Comparison of ENCODE assay signal across 20 cellular contexts in genomic region chr22:30887418-30887817, GRCh38.
DNase-seq lines count a peak whose midpoint lies in the region; ATAC-seq, FAIRE-seq and TF ChIP-seq lines count a peak whose summit lies in the region.
"Had no signal": no experiment of that assay in that cellular context is flagged by ENCODE, and none has a peak within 500 bp of the region (broad histone marks: within the 10 kb centered on the region; RNA-seq: fewer than 3 reads in every experiment).

No MANE protein-coding gene starts in this region.

- H3K27ac ChIP-seq in left ventricle myocardium inferior (replicated peaks) (no peak overlapping the region), kidney (ENCODE audit: low read depth in 2 of 2, low read length in 2 of 2) (no peak overlapping the region), neuronal stem cell (replicated peaks; ENCODE audit: low read length) (no peak overlapping the region), tibial artery (no peak overlapping the region)
- H3K27ac ChIP-seq: SJSA1 had no signal

- peak overlapping the region; percentile 89 for H3K14ac ChIP-seq in neuronal stem cell (ENCODE audit: low read length)

- no peak overlapping the region for H3K4me3 ChIP-seq in left ventricle myocardium inferior
- no peak overlapping the region for H3K4me3 ChIP-seq in kidney (ENCODE audit: low read length in 2 of 2)
- no peak overlapping the region for H3K4me3 ChIP-seq in neuronal stem cell (ENCODE audit: low read length in 2 of 2)
- H3K4me3 ChIP-seq in tibial artery, result no peak overlapping the region
- H3K4me3 ChIP-seq: MG63, SJSA1 had no signal

- H3K23ac ChIP-seq in neuronal stem cell (ENCODE audit: low read depth, low read length, poor library complexity), result peak overlapping the region; percentile 43

- no peak overlapping the region for H4K91ac ChIP-seq in neuronal stem cell (ENCODE audit: low read depth, low read length, poor library complexity)

- peak overlapping the region; percentile 24 for H2BK120ac ChIP-seq in neuronal stem cell (ENCODE audit: low read depth, low read length)

- no peak overlapping the region for H2BK5ac ChIP-seq in neuronal stem cell (ENCODE audit: low read length)

- H3K9ac ChIP-seq in kidney (ENCODE audit: low read length in 2 of 2) (no peak overlapping the region), neuronal stem cell (ENCODE audit: low read depth, low read length, poor library complexity) (no peak overlapping the region)

- H3K27me3 ChIP-seq in left ventricle myocardium inferior (ENCODE audit: low read depth) (no peaks in the 10 kb centered on the region), neuronal stem cell (ENCODE audit: control insufficient read depth in 3 of 3, insufficient read depth in 3 of 3, low read depth in 1 of 3, low read length in 3 of 3) (peaks cover 0 to 5% (median 0%) of the 10 kb centered on the region in 3 experiments), tibial artery (no peaks in the 10 kb centered on the region)
- H3K27me3 ChIP-seq: MG63, SJSA1 had no signal

- H3K36me3 ChIP-seq in left ventricle myocardium inferior (peaks cover 23% of the 10 kb centered on the region), kidney (ENCODE audit: control insufficient read depth in 1 of 2, insufficient read depth in 2 of 2, low read length in 2 of 2) (peaks cover 0 to 2% of the 10 kb centered on the region in 2 donors), neuronal stem cell (replicated peaks in 1 of 2; ENCODE audit: control insufficient read depth in 2 of 2, insufficient read depth in 2 of 2, low read length in 2 of 2) (peaks cover 0 to 9% of the 10 kb centered on the region in 2 donors), tibial artery (peaks cover 0 to 34% (median 2%) of the 10 kb centered on the region in 3 donors)
- H3K36me3 ChIP-seq: SJSA1 had no signal

- no peak overlapping the region for H4K8ac ChIP-seq in neuronal stem cell (ENCODE audit: low read depth, low read length)

- H2AFZ ChIP-seq in neuronal stem cell (ENCODE audit: low read length), result no peak overlapping the region

- peak overlapping the region; percentile 1 for H3K18ac ChIP-seq in neuronal stem cell (ENCODE audit: low read length)

- peak overlapping the region; percentile 73 for H2BK12ac ChIP-seq in neuronal stem cell (ENCODE audit: low read length)

- intact Hi-C loops in left ventricle myocardium inferior (cut with micrococcal nuclease) (no loop called here), cardiac septum (cut with DNase I) (no loop called here), kidney (cut with DNase I) (no loop called here), tibial artery (cut with DNase I; ENCODE audit: low total_unique reads) (no loop called here)

- no peaks in the 10 kb centered on the region for H3K79me1 ChIP-seq in neuronal stem cell (ENCODE audit: low read depth, low read length)

- no CpG with 5 or more reads among the region's 11 CpGs for WGBS in neuronal stem cell (ENCODE audit: extremely low coverage in 2 of 2, insufficient read length in 2 of 2, insufficient replicate concordance in 1 of 2), 2 donors

- H3K4me2 ChIP-seq in neuronal stem cell (ENCODE audit: insufficient read depth, low read length, poor library complexity, severe bottlenecking), result no peak overlapping the region

- peaks cover 11% of the 10 kb centered on the region for H3K4me1 ChIP-seq in left ventricle myocardium inferior
- H3K4me1 ChIP-seq in kidney (ENCODE audit: control insufficient read depth in 1 of 2, insufficient read depth in 1 of 2, low read depth in 1 of 2, low read length in 2 of 2), result peaks cover 0 to 2% of the 10 kb centered on the region in 2 donors
- H3K4me1 ChIP-seq in neuronal stem cell (ENCODE audit: control insufficient read depth in 2 of 2, insufficient read depth in 1 of 2, low read depth in 1 of 2, low read length in 2 of 2), result no peaks in the 10 kb centered on the region
- H3K4me1 ChIP-seq in tibial artery, result no peaks in the 10 kb centered on the region
- H3K4me1 ChIP-seq: SJSA1 had no signal

- TF ChIP-seq CTCF in left ventricle myocardium inferior (IDR thresholded peaks at IDR 0.05; ENCODE audit: borderline replicate concordance) (no peak), kidney (IDR thresholded peaks at IDR 0.05; ENCODE audit: borderline replicate concordance, extremely low read depth, insufficient read depth) (no peak), tibial artery (IDR thresholded peaks at IDR 0.05) (no peak)

- H2AK5ac ChIP-seq in neuronal stem cell (ENCODE audit: low read depth, low read length), result no peak overlapping the region

- peak overlapping the region; percentile 75 for H2BK15ac ChIP-seq in neuronal stem cell (ENCODE audit: low read length)

- H3K4ac ChIP-seq in neuronal stem cell (ENCODE audit: low read length), result no peak overlapping the region

- H3K9me3 ChIP-seq in left ventricle myocardium inferior (replicated peaks) (no peaks in the 10 kb centered on the region), kidney (ENCODE audit: control insufficient read depth in 1 of 2, low read length in 2 of 2) (no peaks in the 10 kb centered on the region), neuronal stem cell (replicated peaks in 1 of 2; ENCODE audit: control insufficient read depth in 2 of 2, insufficient read depth in 1 of 2, low read depth in 1 of 2, low read length in 2 of 2) (no peaks in the 10 kb centered on the region), tibial artery (no peaks in the 10 kb centered on the region)
- H3K9me3 ChIP-seq: MG63, SJSA1 had no signal

- no peak for FAIRE-seq in kidney (lab: Jason Lieb, UNC)

- peak; percentile 2 for DNase-seq in left ventricle myocardium inferior
- no peak for DNase-seq in cardiac septum (ENCODE audit: low spot score)
- DNase-seq in kidney, result peak; percentile 59
- DNase-seq in neuronal stem cell (ENCODE audit: low spot score), result no peak
- DNase-seq in tibial artery, result peak; percentile 7 to 43
- no peak for DNase-seq in CD1c-positive myeloid dendritic cell (ENCODE audit: extremely low spot score)
- no peak for DNase-seq in NCI-H1092 (lab: John Stamatoyannopoulos, UW)
- DNase-seq: C1 segment of cervical spinal cord, DMS79, HFFc6, Kasumi-1, MG63, NCI-H1048, NCI-H1436 treated with DMSO at 0.1 percent for 48 hours, NCI-H2029, NCI-H345, NCI-H524 treated with DMSO at 0.1 percent for 48 hours had no signal

- ATAC-seq in HG03432 (IDR thresholded peaks at IDR 0.05; ENCODE audit: unreplicated experiment), result no peak
- ATAC-seq: Panc1 had no signal

Comparison
In these comparisons a context has a peak if more than half of its experiments do, and no peak if none do; other contexts are left out.
1. DNase-seq: peak in left ventricle myocardium inferior (single experiment), kidney (single experiment) and tibial artery (2 of 2); none in cardiac septum (single experiment), neuronal stem cell (single experiment), CD1c-positive myeloid dendritic cell (single experiment) and NCI-H1092 (single experiment).